Comparison of ENCODE assay signal across 8 cellular contexts in genomic region chr1:228457396-228458176, GRCh38. TPM values are rescaled to one million over a fixed set of nuclear protein-coding genes. Genes with fewer than 3 reads are reported as not detected.
A peak's percentile ranks its signal among the peaks of the same experiment; 100 is the strongest.
DNase-seq lines count a peak whose midpoint lies in the region; ATAC-seq and TF ChIP-seq lines count a peak whose summit lies in the region.

No MANE protein-coding gene starts in this region.

- DNase-seq in DMS79 treated with DMSO at 0.1 percent for 48 hours (lab: John Stamatoyannopoulos, UW): peak; percentile 99
- DNase-seq in Jurkat, Clone E6-1 (ENCODE audit: low read depth, low spot score): peak; percentile 100
- peak; percentile 77 for DNase-seq in RWPE2 (ENCODE audit: low spot score)
- peak; percentile 76 for DNase-seq in activated gamma-delta T cell treated with Interleukin-2 at 50 U/mL for 16 hours
- peak; percentile 82 to 98 for DNase-seq in foreskin keratinocyte
- DNase-seq in stromal cell of bone marrow (ENCODE audit: low read depth): peak; percentile 98

- H3K4me3 ChIP-seq in Jurkat, Clone E6-1 (ENCODE audit: low read length): peak overlapping the region; percentile 80
- H3K4me3 ChIP-seq in RWPE2 (ENCODE audit: severe bottlenecking): peak overlapping the region; percentile 85
- peak overlapping the region; percentile 97 for H3K4me3 ChIP-seq in neuron (ENCODE audit: low read length)

- H3K27me3 ChIP-seq in RWPE2 (ENCODE audit: insufficient read depth, poor library complexity, severe bottlenecking) (no peaks in the 10 kb centered on the region), foreskin keratinocyte (peaks cover 28% of the 10 kb centered on the region), neuron (ENCODE audit: insufficient read depth, low read length) (no peaks in the 10 kb centered on the region)

- TF ChIP-seq CTCF in RWPE2 (IDR thresholded peaks at IDR 0.05; ENCODE audit: poor library complexity, severe bottlenecking) (no peak), foreskin keratinocyte (conservative IDR thresholded peaks at IDR 0.05) (peak; percentile 41)

- H3K27ac ChIP-seq in RWPE2 (ENCODE audit: poor library complexity, severe bottlenecking) (peak overlapping the region; percentile 61), foreskin keratinocyte (no peak overlapping the region)

- H2AFZ ChIP-seq in neuron (ENCODE audit: low read depth, low read length): no peak overlapping the region

- H3K36me3 ChIP-seq in RWPE2 (ENCODE audit: low read depth) (no peaks in the 10 kb centered on the region), neuron (ENCODE audit: insufficient read depth, low read length) (peaks cover 4% of the 10 kb centered on the region)

- H3K9me3 ChIP-seq in RWPE2 (ENCODE audit: severe bottlenecking) (no peaks in the 10 kb centered on the region), neuron (ENCODE audit: low read length) (no peaks in the 10 kb centered on the region)

- H3K4me1 ChIP-seq in RWPE2 (ENCODE audit: insufficient read depth, poor library complexity, severe bottlenecking) (no peaks in the 10 kb centered on the region), foreskin keratinocyte (no peaks in the 10 kb centered on the region), neuron (ENCODE audit: insufficient read depth, low read length) (peaks cover 21% of the 10 kb centered on the region)

- ATAC-seq in GM21723 (IDR thresholded peaks at IDR 0.05; ENCODE audit: unreplicated experiment) (peak; percentile 88), RWPE2 (ENCODE audit: low read depth) (peak; percentile 87), foreskin keratinocyte (peak; percentile 89)

RNA-seq across cellular contexts. Expression of gene RNF187, which starts 29.6 kb away (rescaled TPM):
- polyA plus RNA-seq in Jurkat, Clone E6-1 (2012; ENCODE audit: insufficient read depth, insufficient read length): 120 TPM
- 51.9 and 56.8 TPM in 2 replicates for total RNA-seq in foreskin keratinocyte
- polyA plus RNA-seq in foreskin keratinocyte: 55.1 and 60.3 TPM in 2 replicates

RNA-seq across cellular contexts. Expression of gene TRIM17, which starts 40.9 kb away (rescaled TPM):
- not detected for polyA plus RNA-seq in Jurkat, Clone E6-1 (2012; ENCODE audit: insufficient read depth, insufficient read length)
- total RNA-seq in foreskin keratinocyte: 0.68 and 0.81 TPM in 2 replicates
- 0.62 and 0.65 TPM in 2 replicates for polyA plus RNA-seq in foreskin keratinocyte

RNA-seq across cellular contexts. Expression of gene TRIM11, which starts 51.0 kb away (rescaled TPM):
- 23.6 TPM for polyA plus RNA-seq in Jurkat, Clone E6-1 (2012; ENCODE audit: insufficient read depth, insufficient read length)
- total RNA-seq in foreskin keratinocyte: 27.0 and 28.4 TPM in 2 replicates
- 20.9 and 25.4 TPM in 2 replicates for polyA plus RNA-seq in foreskin keratinocyte
